Comparison of ENCODE assay signal across 26 cellular contexts in the genomic region with DNA sequence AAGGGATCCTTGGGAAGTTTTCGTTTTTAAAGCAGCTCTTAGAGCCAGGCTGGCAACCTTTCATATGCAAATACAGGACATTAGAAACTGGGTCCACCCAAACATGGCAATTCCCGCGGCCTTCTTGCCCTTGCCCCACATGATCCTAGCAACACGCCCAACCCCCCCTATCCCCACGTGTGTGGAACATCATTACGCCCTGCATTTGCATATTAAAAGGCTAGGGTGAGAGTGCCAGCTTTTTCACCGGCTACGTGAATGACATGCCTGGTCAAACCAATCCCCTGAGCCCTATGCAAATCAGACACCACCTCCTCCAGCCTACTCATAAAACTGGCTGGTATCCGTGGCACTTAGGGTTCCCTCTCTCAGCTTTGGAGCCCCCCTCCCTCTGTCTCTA.
DNase-seq lines count a peak whose midpoint lies in the region; ATAC-seq, FAIRE-seq and TF ChIP-seq lines count a peak whose summit lies in the region.
"Had no signal": no experiment of that assay in that cellular context is flagged by ENCODE, and none has a peak within 500 bp of the region (broad histone marks: within the 10 kb centered on the region; RNA-seq: fewer than 3 reads in every experiment).

No MANE protein-coding gene starts in this region.

- TF ChIP-seq EP300 in K562 (IDR thresholded peaks at IDR 0.05; ENCODE audit: low read length), result no peak

- no peak for FAIRE-seq in K562 (lab: Jason Lieb, UNC)
- FAIRE-seq: GM12878 had no signal

- H3K36me3 ChIP-seq in A673 (ENCODE audit: insufficient read depth, low read length, poor library complexity, severe bottlenecking), result no peaks in the 10 kb centered on the region
- H3K36me3 ChIP-seq in HUES6 (ENCODE audit: control insufficient read depth, insufficient read depth, low read length), result no peaks in the 10 kb centered on the region
- H3K36me3 ChIP-seq in K562 (ENCODE audit: control insufficient read depth, insufficient read depth, low read length), result no peaks in the 10 kb centered on the region
- no peaks in the 10 kb centered on the region for H3K36me3 ChIP-seq in iPS-18a (ENCODE audit: control insufficient read depth, low read depth, low read length)
- H3K36me3 ChIP-seq in CD4-positive, alpha-beta memory T cell (ENCODE audit: insufficient read depth, low read length), result no peaks in the 10 kb centered on the region
- H3K36me3 ChIP-seq: MG63 had no signal

- H3K36me3 Mint-ChIP-seq in CD4-positive, alpha-beta memory T cell, result no peaks in the 10 kb centered on the region
- H3K36me3 Mint-ChIP-seq: CD4-positive, CD25-positive, alpha-beta regulatory T cell had no signal

- CTCF ChIA-PET in A673 (lab: Charles Lee) (no interaction called here), K562 (lab: Yijun Ruan, JAX; ENCODE audit: low intra/inter-chr PET ratio) (no interaction called here)
- CTCF ChIA-PET in CD4-positive, alpha-beta memory T cell (lab: Charles Lee; ENCODE audit: partially characterized antibody), result no interaction called here

- no peaks in the 10 kb centered on the region for H3K4me1 Mint-ChIP-seq in CD4-positive, alpha-beta memory T cell
- H3K4me1 Mint-ChIP-seq: B cell; CD4-positive, CD25-positive, alpha-beta regulatory T cell had no signal

- no peak for TF ChIP-seq POLR2A in K562 (conservative IDR thresholded peaks at IDR 0.05)

- no peak overlapping the region for H3K27ac Mint-ChIP-seq in CD4-positive, alpha-beta memory T cell
- H3K27ac Mint-ChIP-seq: B cell, HFFc6 had no signal

- no peaks in the 10 kb centered on the region for H3K4me1 ChIP-seq in A673 (ENCODE audit: insufficient read depth, low read length, poor library complexity, severe bottlenecking)
- H3K4me1 ChIP-seq in HUES6 (ENCODE audit: control insufficient read depth, insufficient read depth, low read length), result peaks cover 6% of the 10 kb centered on the region
- no peaks in the 10 kb centered on the region for H3K4me1 ChIP-seq in K562 (replicated peaks in 1 of 2; ENCODE audit: control insufficient read depth in 2 of 2, insufficient read depth in 2 of 2, low read length in 2 of 2)
- H3K4me1 ChIP-seq in iPS-18a (ENCODE audit: control insufficient read depth, low read depth, low read length), result peaks cover 8% of the 10 kb centered on the region
- H3K4me1 ChIP-seq in CD4-positive, alpha-beta memory T cell (ENCODE audit: insufficient read depth, low read length), result no peaks in the 10 kb centered on the region

- no peak overlapping the region; the same call in 1 of the 2 replicates for H3K4me2 ChIP-seq in K562 (ENCODE audit: insufficient read depth, low read length)
- H3K4me2 ChIP-seq: SK-N-SH had no signal

- no peaks in the 10 kb centered on the region for H4K20me1 ChIP-seq in K562 (replicated peaks; ENCODE audit: control insufficient read depth, insufficient read depth, low read length)

- H3K4me3 ChIP-seq in A673 (ENCODE audit: low read depth, low read length, poor library complexity, severe bottlenecking) (no peak overlapping the region), HUES6 (ENCODE audit: low read depth, low read length) (peak overlapping the region; percentile 1; the same call in 1 of the 2 replicates), K562 (no peak overlapping the region), iPS-18a (ENCODE audit: low read length) (peak overlapping the region; percentile 25)
- H3K4me3 ChIP-seq in CD4-positive, alpha-beta memory T cell (ENCODE audit: low read length in 2 of 2), result no peak overlapping the region
- H3K4me3 ChIP-seq: GM12878, MG63 had no signal

- H3K27me3 Mint-ChIP-seq in CD4-positive, alpha-beta memory T cell, result peaks cover 0 to 3% of the 10 kb centered on the region in 2 donors
- H3K27me3 Mint-ChIP-seq: B cell; CD4-positive, CD25-positive, alpha-beta regulatory T cell had no signal

- no peaks in the 10 kb centered on the region for H3K79me2 ChIP-seq in K562 (ENCODE audit: control insufficient read depth, insufficient read depth, low read length)

- peak overlapping the region; percentile 5; the same call in 1 of the 2 replicates for H2AFZ ChIP-seq in K562 (ENCODE audit: low read depth, low read length)

- WGBS in K562 (ENCODE audit: insufficient coverage, low coverage, missing lambda C conversion rate), result 1% methylated on average over 9 of the region's 9 CpGs

- H3K27ac ChIP-seq in A673 (ENCODE audit: low read depth, low read length, poor library complexity, severe bottlenecking) (no peak overlapping the region), HUES6 (ENCODE audit: low read depth, low read length) (peak overlapping the region; percentile 49; the same call in 1 of the 2 replicates), K562 (ENCODE audit: extremely low read depth, low read depth, low read length) (no peak overlapping the region), iPS-18a (ENCODE audit: low read length) (no peak overlapping the region)
- H3K27ac ChIP-seq in CD4-positive, alpha-beta memory T cell (ENCODE audit: low read depth, low read length), result no peak overlapping the region
- H3K27ac ChIP-seq: 22Rv1 had no signal

- no peak for ATAC-seq in K562
- no peak for ATAC-seq in left colon
- ATAC-seq: GM12878 had no signal

- H3K9me3 ChIP-seq in A673 (ENCODE audit: low read depth, low read length, poor library complexity, severe bottlenecking), result no peaks in the 10 kb centered on the region
- no peaks in the 10 kb centered on the region for H3K9me3 ChIP-seq in HUES6 (ENCODE audit: control insufficient read depth, insufficient read depth, low read depth, low read length)
- H3K9me3 ChIP-seq in K562 (replicated peaks; ENCODE audit: control insufficient read depth, insufficient read depth, low read depth, low read length), result no peaks in the 10 kb centered on the region
- no peaks in the 10 kb centered on the region for H3K9me3 ChIP-seq in iPS-18a (ENCODE audit: control insufficient read depth, low read depth, low read length)
- H3K9me3 ChIP-seq in CD4-positive, alpha-beta memory T cell (ENCODE audit: control insufficient read depth in 1 of 2, low read length in 2 of 2), result no peaks in the 10 kb centered on the region
- H3K9me3 ChIP-seq: MG63, SK-N-SH had no signal

- TF ChIP-seq RAD21 in K562 (CRISPR knock-in tag; conservative IDR thresholded peaks at IDR 0.05 in 1 of 2, IDR thresholded peaks at IDR 0.05 in 1 of 2), result no peak

- TF ChIP-seq CTCF in A673 (conservative IDR thresholded peaks at IDR 0.05; ENCODE audit: low read depth, low read length) (no peak), K562 (IDR thresholded peaks at IDR 0.05 in 2 of 3, conservative IDR thresholded peaks at IDR 0.05 in 1 of 3; ENCODE audit: insufficient read depth in 2 of 3, low read depth in 1 of 3, low read length in 3 of 3) (no peak)

- H3K9me1 ChIP-seq in K562 (ENCODE audit: control insufficient read depth, insufficient read depth, low read length), result no peaks in the 10 kb centered on the region

- BruUV-seq in A673 (replicated peaks; lab: Mats Ljungman, UMichigan), result no TSS peak
- no TSS peak for BruUV-seq in K562 (replicated peaks; lab: Mats Ljungman, UMichigan)

- no peak overlapping the region for H3K4me3 Mint-ChIP-seq in CD4-positive, alpha-beta memory T cell
- H3K4me3 Mint-ChIP-seq: B cell, HFFc6 had no signal

- H3K27me3 ChIP-seq in A673 (replicated peaks; ENCODE audit: insufficient read depth, low read depth, low read length, poor library complexity) (no peaks in the 10 kb centered on the region), HUES6 (ENCODE audit: control insufficient read depth, insufficient read depth, low read length) (no peaks in the 10 kb centered on the region), K562 (ENCODE audit: control insufficient read depth in 2 of 2, insufficient read depth in 2 of 2, low read length in 2 of 2) (0 out of 5 replicates have a peak, but pooled peaks cover 0 to 2% of the 10 kb centered on the region in 2 experiments), iPS-18a (ENCODE audit: control insufficient read depth, insufficient read depth, low read length) (no peaks in the 10 kb centered on the region)
- no peaks in the 10 kb centered on the region for H3K27me3 ChIP-seq in CD4-positive, alpha-beta memory T cell (ENCODE audit: insufficient read depth, low read length)
- H3K27me3 ChIP-seq: MG63 had no signal

- intact Hi-C loops in A673 (cut with micrococcal nuclease; ENCODE audit: unreplicated experiment) (no loop called here), K562 (cut with micrococcal nuclease) (no loop called here), left colon (cut with DNase I, micrococcal nuclease) (no loop called here)
- intact Hi-C loops in CD4-positive, alpha-beta memory T cell (cut with micrococcal nuclease), result no loop called here

- H3K9ac ChIP-seq in HUES6 (ENCODE audit: low read length) (peak overlapping the region; percentile 23), K562 (ENCODE audit: insufficient read depth in 1 of 2, low read depth in 2 of 2, low read length in 2 of 2) (no peak overlapping the region), iPS-18a (ENCODE audit: low read length) (no peak overlapping the region)
- H3K9ac ChIP-seq: SK-N-SH had no signal

- in situ Hi-C loops in K562 (cut with MboI), result no loop called here

- POLR2A ChIA-PET in A673 (lab: Charles Lee; ENCODE audit: low non-redundant PET) (no interaction called here), K562 (lab: Yijun Ruan, JAX) (interaction anchor here (0.7 to 1.1 kb wide), 2 partner anchors 39 to 63 kb away, joined by 3 read pairs; no protein-coding TSS in a partner anchor)
- POLR2A ChIA-PET in CD4-positive, alpha-beta memory T cell (lab: Charles Lee; ENCODE audit: partially characterized antibody), result no interaction called here

- peaks cover 0 to 9% (median 0%) of the 10 kb centered on the region in 8 donors for H3K9me3 Mint-ChIP-seq in CD4-positive, alpha-beta memory T cell
- H3K9me3 Mint-ChIP-seq: HFFc6 had no signal

- peak; percentile 27 for DNase-seq in A673 (ENCODE audit: low spot score)
- DNase-seq in K562 (ENCODE audit: extremely low read depth in 1 of 4, low spot score in 3 of 4), result no peak
- DNase-seq in RKO (ENCODE audit: low spot score), result no peak
- no peak for DNase-seq in CD4-positive, alpha-beta memory T cell
- no peak for DNase-seq in left colon
- no peak for DNase-seq in islet precursor cell
- DNase-seq: CD4-positive, CD25-positive, alpha-beta regulatory T cell; DMS153; GOT3; HFFc6; IMR-90; Kasumi-1; MG63; NCI-H1105; NCI-H2081 treated with DMSO at 0.1 percent for 48 hours; NCI-H446 treated with DMSO at 0.1 percent for 48 hours; NCI-H748 treated with DMSO at 0.1 percent for 48 hours; NK-92 treated with Interleukin-12 subunit alpha and Interleukin-12 subunit beta, amount 100 ng/mL, for 24 hours; OCI-M1; SHP77; SK-N-SH had no signal

TF ChIP-seq in K562, 482 proteins besides CTCF, POLR2A, EP300 and RAD21 (continues in another document):
- no peak for TF ChIP-seq SRSF1 (IDR thresholded peaks at IDR 0.05; ENCODE audit: low read depth, low read length)
- TF ChIP-seq ZNF239 (CRISPR knock-in tag; IDR thresholded peaks at IDR 0.05), result no peak
- peak; percentile 74 for TF ChIP-seq PKNOX1 (IDR thresholded peaks at IDR 0.05)

Comparison
In these comparisons a context has a peak if more than half of its experiments do, and no peak if none do; other contexts are left out.
1. H3K4me3 ChIP-seq: peak in HUES6 (single experiment) and iPS-18a (single experiment); none in A673 (single experiment), K562 (single experiment) and CD4-positive, alpha-beta memory T cell (0 of 2).